3 cellular contexts compared by ENCODE assay signal in the genomic region with DNA sequence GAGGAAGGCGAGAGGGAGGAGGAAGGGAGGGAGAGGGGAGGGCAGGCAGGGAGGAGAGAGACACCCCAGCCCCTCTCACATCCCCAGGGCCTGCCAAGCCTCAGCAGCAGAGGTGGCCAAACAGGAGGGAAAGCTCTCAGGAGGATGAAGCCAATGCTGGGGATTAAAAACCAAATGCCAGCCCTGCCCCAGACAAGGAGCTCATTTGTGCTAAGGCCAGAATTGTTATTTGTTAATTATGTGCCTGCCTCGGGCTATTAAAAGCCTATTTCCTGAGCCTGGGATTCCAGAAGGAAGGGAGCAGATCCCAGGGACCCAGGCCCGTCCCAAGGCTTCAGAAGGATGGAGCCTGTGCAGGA.
TF ChIP-seq lines count a peak whose summit lies in the region.

No MANE protein-coding gene starts in this region.

TF ChIP-seq in SK-N-SH, 30 proteins besides CTCF, POLR2A, EP300 and RAD21:
- TF ChIP-seq, protein P1, sequence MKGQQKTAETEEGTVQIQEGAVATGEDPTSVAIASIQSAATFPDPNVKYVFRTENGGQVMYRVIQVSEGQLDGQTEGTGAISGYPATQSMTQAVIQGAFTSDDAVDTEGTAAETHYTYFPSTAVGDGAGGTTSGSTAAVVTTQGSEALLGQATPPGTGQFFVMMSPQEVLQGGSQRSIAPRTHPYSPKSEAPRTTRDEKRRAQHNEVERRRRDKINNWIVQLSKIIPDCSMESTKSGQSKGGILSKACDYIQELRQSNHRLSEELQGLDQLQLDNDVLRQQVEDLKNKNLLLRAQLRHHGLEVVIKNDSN (IDR thresholded peaks at IDR 0.05; ENCODE audit: borderline replicate concordance, low read depth), result no peak
- TF ChIP-seq RFX5 (IDR thresholded peaks at IDR 0.05; ENCODE audit: low read length) (no peak), TEAD4 (IDR thresholded peaks at IDR 0.05; ENCODE audit: borderline replicate concordance, insufficient read depth) (no peak), YY1 (IDR thresholded peaks at IDR 0.05; ENCODE audit: low read depth) (no peak), POLR2AphosphoS5 (IDR thresholded peaks at IDR 0.05; ENCODE audit: low read depth, low read length) (no peak), CHD2 (IDR thresholded peaks at IDR 0.05; ENCODE audit: low read length, partially characterized antibody) (no peak)
- TF ChIP-seq, protein P2, sequence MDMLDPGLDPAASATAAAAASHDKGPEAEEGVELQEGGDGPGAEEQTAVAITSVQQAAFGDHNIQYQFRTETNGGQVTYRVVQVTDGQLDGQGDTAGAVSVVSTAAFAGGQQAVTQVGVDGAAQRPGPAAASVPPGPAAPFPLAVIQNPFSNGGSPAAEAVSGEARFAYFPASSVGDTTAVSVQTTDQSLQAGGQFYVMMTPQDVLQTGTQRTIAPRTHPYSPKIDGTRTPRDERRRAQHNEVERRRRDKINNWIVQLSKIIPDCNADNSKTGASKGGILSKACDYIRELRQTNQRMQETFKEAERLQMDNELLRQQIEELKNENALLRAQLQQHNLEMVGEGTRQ (IDR thresholded peaks at IDR 0.05; ENCODE audit: borderline replicate concordance, low read depth, low read length), result no peak
- TF ChIP-seq, protein P3, sequence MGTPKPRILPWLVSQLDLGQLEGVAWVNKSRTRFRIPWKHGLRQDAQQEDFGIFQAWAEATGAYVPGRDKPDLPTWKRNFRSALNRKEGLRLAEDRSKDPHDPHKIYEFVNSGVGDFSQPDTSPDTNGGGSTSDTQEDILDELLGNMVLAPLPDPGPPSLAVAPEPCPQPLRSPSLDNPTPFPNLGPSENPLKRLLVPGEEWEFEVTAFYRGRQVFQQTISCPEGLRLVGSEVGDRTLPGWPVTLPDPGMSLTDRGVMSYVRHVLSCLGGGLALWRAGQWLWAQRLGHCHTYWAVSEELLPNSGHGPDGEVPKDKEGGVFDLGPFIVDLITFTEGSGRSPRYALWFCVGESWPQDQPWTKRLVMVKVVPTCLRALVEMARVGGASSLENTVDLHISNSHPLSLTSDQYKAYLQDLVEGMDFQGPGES (IDR thresholded peaks at IDR 0.05; ENCODE audit: low read depth, low read length), result no peak

TF ChIP-seq in SK-N-SH treated with all-trans-retinoic acid at 6 μM for 48 hours, 23 proteins besides CTCF, POLR2A, EP300 and RAD21:
- TF ChIP-seq GLIS3 (CRISPR knock-in tag; IDR thresholded peaks at IDR 0.05) (no peak), ISL1 (CRISPR knock-in tag; IDR thresholded peaks at IDR 0.05) (no peak), BACH2 (CRISPR knock-in tag; IDR thresholded peaks at IDR 0.05; ENCODE audit: borderline replicate concordance) (no peak), ZNF70 (CRISPR knock-in tag; IDR thresholded peaks at IDR 0.05) (no peak), RARB (CRISPR knock-in tag; IDR thresholded peaks at IDR 0.05) (no peak)
- TF ChIP-seq, protein P4, sequence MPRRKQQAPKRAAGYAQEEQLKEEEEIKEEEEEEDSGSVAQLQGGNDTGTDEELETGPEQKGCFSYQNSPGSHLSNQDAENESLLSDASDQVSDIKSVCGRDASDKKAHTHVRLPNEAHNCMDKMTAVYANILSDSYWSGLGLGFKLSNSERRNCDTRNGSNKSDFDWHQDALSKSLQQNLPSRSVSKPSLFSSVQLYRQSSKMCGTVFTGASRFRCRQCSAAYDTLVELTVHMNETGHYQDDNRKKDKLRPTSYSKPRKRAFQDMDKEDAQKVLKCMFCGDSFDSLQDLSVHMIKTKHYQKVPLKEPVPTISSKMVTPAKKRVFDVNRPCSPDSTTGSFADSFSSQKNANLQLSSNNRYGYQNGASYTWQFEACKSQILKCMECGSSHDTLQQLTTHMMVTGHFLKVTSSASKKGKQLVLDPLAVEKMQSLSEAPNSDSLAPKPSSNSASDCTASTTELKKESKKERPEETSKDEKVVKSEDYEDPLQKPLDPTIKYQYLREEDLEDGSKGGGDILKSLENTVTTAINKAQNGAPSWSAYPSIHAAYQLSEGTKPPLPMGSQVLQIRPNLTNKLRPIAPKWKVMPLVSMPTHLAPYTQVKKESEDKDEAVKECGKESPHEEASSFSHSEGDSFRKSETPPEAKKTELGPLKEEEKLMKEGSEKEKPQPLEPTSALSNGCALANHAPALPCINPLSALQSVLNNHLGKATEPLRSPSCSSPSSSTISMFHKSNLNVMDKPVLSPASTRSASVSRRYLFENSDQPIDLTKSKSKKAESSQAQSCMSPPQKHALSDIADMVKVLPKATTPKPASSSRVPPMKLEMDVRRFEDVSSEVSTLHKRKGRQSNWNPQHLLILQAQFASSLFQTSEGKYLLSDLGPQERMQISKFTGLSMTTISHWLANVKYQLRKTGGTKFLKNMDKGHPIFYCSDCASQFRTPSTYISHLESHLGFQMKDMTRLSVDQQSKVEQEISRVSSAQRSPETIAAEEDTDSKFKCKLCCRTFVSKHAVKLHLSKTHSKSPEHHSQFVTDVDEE (CRISPR knock-in tag; IDR thresholded peaks at IDR 0.05), result no peak

TF ChIP-seq in endothelial cell of umbilical vein, 7 proteins besides CTCF, POLR2A, EP300 and RAD21:
- TF ChIP-seq GATA2 (IDR thresholded peaks at IDR 0.05; ENCODE audit: insufficient read depth, insufficient read length, low read depth, low read length), result no peak
- TF ChIP-seq, protein P5, sequence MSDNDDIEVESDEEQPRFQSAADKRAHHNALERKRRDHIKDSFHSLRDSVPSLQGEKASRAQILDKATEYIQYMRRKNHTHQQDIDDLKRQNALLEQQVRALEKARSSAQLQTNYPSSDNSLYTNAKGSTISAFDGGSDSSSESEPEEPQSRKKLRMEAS (IDR thresholded peaks at IDR 0.05; ENCODE audit: insufficient read depth, insufficient read length), result no peak
- no peak for TF ChIP-seq EZH2 (IDR thresholded peaks at IDR 0.05; ENCODE audit: borderline replicate concordance, low read depth, low read length, severe bottlenecking)
- no peak for TF ChIP-seq JUN (IDR thresholded peaks at IDR 0.05; ENCODE audit: borderline replicate concordance, insufficient read depth, insufficient read length, low read depth)
- no peak for TF ChIP-seq POLR2AphosphoS5 (IDR thresholded peaks at IDR 0.05; ENCODE audit: insufficient read depth, low read depth, low read length)
- no peak for TF ChIP-seq FOS (IDR thresholded peaks at IDR 0.05; ENCODE audit: borderline replicate concordance, insufficient read depth, low read length)
- no peak for TF ChIP-seq MYC (IDR thresholded peaks at IDR 0.05; ENCODE audit: low read depth, low read length)
TF ChIP-seq in endothelial cell of umbilical vein: peak in this region for 0.
